In genomic region chr1:147541672-147542548, GRCh38 we compare ENCODE assay signal across 8 cellular contexts. TPM values are rescaled to one million over a fixed set of nuclear protein-coding genes. Genes with fewer than 3 reads are reported as not detected.
DNase-seq lines count a peak whose midpoint lies in the region; ATAC-seq and TF ChIP-seq lines count a peak whose summit lies in the region.

No MANE protein-coding gene starts in this region.

- H4K20me1 ChIP-seq in neural progenitor cell (ENCODE audit: low read depth) = peaks cover 44% of the 10 kb centered on the region

- TF ChIP-seq CTCF in fibroblast of villous mesenchyme (IDR thresholded peaks at IDR 0.05; ENCODE audit: insufficient read depth, low read depth, low read length) (no peak), neural progenitor cell (IDR thresholded peaks at IDR 0.05) (no peak)

- peak overlapping the region; percentile 93 for H3K4me2 ChIP-seq in neural progenitor cell

- no peaks in the 10 kb centered on the region for H3K9me3 Mint-ChIP-seq in neural progenitor cell

- peak overlapping the region; percentile 60 for H2AFZ ChIP-seq in neural progenitor cell (replicated peaks)

- ATAC-seq in HG02678 (IDR thresholded peaks at IDR 0.05; ENCODE audit: unreplicated experiment) = no peak
- ATAC-seq in HG03280 (IDR thresholded peaks at IDR 0.05; ENCODE audit: unreplicated experiment) = no peak
- no peak for ATAC-seq in HG03196 (IDR thresholded peaks at IDR 0.05; ENCODE audit: unreplicated experiment)

- peaks cover 55% of the 10 kb centered on the region for H3K79me2 ChIP-seq in neural progenitor cell (ENCODE audit: low read depth)

- peak overlapping the region; percentile 52 for H3K4me3 ChIP-seq in HAP-1
- H3K4me3 ChIP-seq in fibroblast of villous mesenchyme (ENCODE audit: low read depth, low read length) = peak overlapping the region; percentile 73
- H3K4me3 ChIP-seq in neural progenitor cell = peak overlapping the region; percentile 74

- H3K36me3 Mint-ChIP-seq in neural progenitor cell = peaks cover 24% of the 10 kb centered on the region

- no peaks in the 10 kb centered on the region for H3K27me3 Mint-ChIP-seq in neural progenitor cell (ENCODE audit: insufficient read depth, low read depth)

- H3F3A ChIP-seq in neural progenitor cell (ENCODE audit: low read depth) = peaks cover 45% of the 10 kb centered on the region

- H3K36me3 ChIP-seq in HAP-1 (replicated peaks) (no peaks in the 10 kb centered on the region), neural progenitor cell (no peaks in the 10 kb centered on the region)

- peak overlapping the region; percentile 93 for H3K27ac ChIP-seq in neural progenitor cell

- H3K9ac ChIP-seq in neural progenitor cell = peak overlapping the region; percentile 73

- no peak overlapping the region for H3K27ac Mint-ChIP-seq in neural progenitor cell

- H3K4me1 ChIP-seq in HAP-1 (peaks cover 43% of the 10 kb centered on the region), neural progenitor cell (peaks cover 46% of the 10 kb centered on the region)

- H3K27me3 ChIP-seq in HAP-1 (ENCODE audit: low read depth) (no peaks in the 10 kb centered on the region), neural progenitor cell (no peaks in the 10 kb centered on the region)

- no peaks in the 10 kb centered on the region for H3K9me3 ChIP-seq in HAP-1
- H3K9me3 ChIP-seq in neural progenitor cell (ENCODE audit: low read depth) = no peaks in the 10 kb centered on the region

- peaks cover 48% of the 10 kb centered on the region for H3K4me1 Mint-ChIP-seq in neural progenitor cell

- no peak overlapping the region for H3K4me3 Mint-ChIP-seq in neural progenitor cell

- DNase-seq in AG08395 (ENCODE audit: low spot score) (peak; percentile 11), HAP-1 (ENCODE audit: low spot score in 2 of 2) (peak; percentile 36 to 66), fibroblast of villous mesenchyme (ENCODE audit: low read depth) (peak; percentile 48), neural progenitor cell (ENCODE audit: low spot score) (peak; percentile 82)
- peak; percentile 30 for DNase-seq in activated CD8-positive, alpha-beta memory T cell treated with anti-CD3 and anti-CD28 coated beads, Interleukin-2, amount 50 U/mL, for 4 hours

- in situ Hi-C loops in HAP-1 (cut with MboI; ENCODE audit: low sequenced_read_pairs) = loop anchor here (5.0 kb wide), 1 partner anchor 55 kb away; no protein-coding TSS in a partner anchor

RNA-seq across cellular contexts. Expression of gene BCL9, which starts 0.6 kb away (rescaled TPM):
- 4.2 and 6.0 TPM in 2 replicates for total RNA-seq in fibroblast of villous mesenchyme
- total RNA-seq in neural progenitor cell (ENCODE audit: low replicate concordance) = 48.7 and 61.1 TPM in 2 replicates

Comparison
In these comparisons a context has a peak if more than half of its experiments do, and no peak if none do; other contexts are left out.
1. DNase-seq: peak in every context shown above with its lines; median percentile 82 in neural progenitor cell; 51 in HAP-1; 48 in fibroblast of villous mesenchyme; 30 in activated CD8-positive, alpha-beta memory T cell treated with anti-CD3 and anti-CD28 coated beads, Interleukin-2, amount 50 U/mL, for 4 hours; 11 in AG08395.